Comparison of ENCODE assay signal across 8 cellular contexts in genomic region chr5:34474573-34475021, GRCh38.
DNase-seq lines count a peak whose midpoint lies in the region; ATAC-seq and TF ChIP-seq lines count a peak whose summit lies in the region.

No MANE protein-coding gene starts in this region.

- ATAC-seq in HG03432 (IDR thresholded peaks at IDR 0.05; ENCODE audit: unreplicated experiment) (peak; percentile 57), left colon (peak; percentile 79), HG03460 (IDR thresholded peaks at IDR 0.05; ENCODE audit: unreplicated experiment) (no peak)

- peak; percentile 45 for DNase-seq in 8988T
- no peak for DNase-seq in GM06990 (ENCODE audit: extremely low read depth, insufficient read length)
- peak; percentile 53 for DNase-seq in NCI-H774 (lab: John Stamatoyannopoulos, UW)
- DNase-seq in cerebellar cortex (ENCODE audit: low spot score), result peak; percentile 63
- DNase-seq in left colon, result no peak
- DNase-seq in uterus, result peak in 1 of 2 donors; percentile 42

- no peak overlapping the region for H3K4me3 ChIP-seq in GM06990 (replicated peaks; ENCODE audit: low read depth, low read length)
- H3K4me3 ChIP-seq in uterus, result no peak overlapping the region

- no peak overlapping the region for H3K27ac ChIP-seq in uterus

- peak; percentile 90 for TF ChIP-seq CTCF in GM06990 (IDR thresholded peaks at IDR 0.05; ENCODE audit: insufficient read depth, low read length, poor library complexity, severe bottlenecking)
- peak; percentile 92 to 95 (median 94) for TF ChIP-seq CTCF in uterus (IDR thresholded peaks at IDR 0.05)

- TF ChIP-seq POLR2A in uterus (IDR thresholded peaks at IDR 0.05), result no peak

- H3K9me3 ChIP-seq in uterus, result no peaks in the 10 kb centered on the region

- no peaks in the 10 kb centered on the region for H3K36me3 ChIP-seq in GM06990 (ENCODE audit: control insufficient read depth, insufficient read depth, low read length)
- H3K36me3 ChIP-seq in uterus, result no peaks in the 10 kb centered on the region

- no peaks in the 10 kb centered on the region; the same call in 1 of the 2 replicates for H3K27me3 ChIP-seq in GM06990 (replicated peaks; ENCODE audit: control insufficient read depth, insufficient read depth, low read length)
- no peaks in the 10 kb centered on the region for H3K27me3 ChIP-seq in uterus

- intact Hi-C loops in left colon (cut with DNase I, micrococcal nuclease) (no loop called here), uterus (cut with DNase I; ENCODE audit: low total_unique reads) (loop anchor here (5.0 kb wide), 1 partner anchor 423 kb away; no protein-coding TSS in a partner anchor)

- H3K4me1 ChIP-seq in uterus, result peaks cover 0 to 6% of the 10 kb centered on the region in 2 donors

Comparison
In these comparisons a context has a peak if more than half of its experiments do, and no peak if none do; other contexts are left out.
1. DNase-seq: peak in 8988T (single experiment), NCI-H774 (single experiment) and cerebellar cortex (single experiment); none in GM06990 (single experiment) and left colon (0 of 2).